In the genomic region with DNA sequence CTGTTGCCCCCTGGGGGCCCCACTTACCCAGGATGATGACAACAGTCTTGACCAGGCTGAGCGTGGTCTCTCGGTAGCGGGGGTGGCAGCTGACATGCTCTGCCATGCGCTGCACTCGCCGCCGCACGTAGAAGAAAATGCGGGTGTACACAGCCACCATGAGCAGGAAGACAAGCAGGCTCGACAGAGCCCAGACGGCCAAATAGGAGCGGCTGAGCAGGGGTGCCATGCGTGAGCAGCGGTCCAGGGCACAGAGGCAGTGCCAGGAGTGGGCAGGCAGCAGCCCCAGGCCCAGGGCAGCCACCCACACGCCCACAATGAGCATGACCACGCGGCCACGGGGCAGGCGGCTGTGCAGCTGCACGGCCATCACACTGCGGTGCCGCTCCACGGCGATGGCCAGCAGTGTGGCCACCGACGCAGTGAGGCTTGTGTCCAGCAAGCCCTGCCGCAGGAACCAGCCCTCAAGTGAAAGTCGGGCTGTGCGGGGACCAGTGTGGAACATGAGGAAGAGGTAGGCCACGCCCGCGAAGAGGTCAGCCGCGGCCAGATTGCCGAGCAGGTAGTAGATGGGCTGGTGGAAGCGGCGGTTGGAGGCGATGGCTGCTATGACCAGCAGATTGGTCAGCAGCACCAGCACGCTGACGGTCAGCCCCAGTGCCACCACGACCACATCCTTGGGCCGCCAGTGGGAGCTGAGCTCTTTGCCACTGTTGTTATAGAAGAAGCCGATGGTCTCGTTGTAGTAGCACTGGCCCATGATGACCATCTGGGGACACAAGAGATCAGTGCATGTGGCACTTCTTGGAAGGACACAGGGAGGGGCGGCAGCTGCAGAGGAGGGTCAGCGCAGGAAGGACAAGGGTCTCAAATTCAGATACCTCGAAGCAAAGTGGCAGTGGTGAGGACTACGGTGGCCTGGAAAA, we compare ENCODE assay signal across 1 cellular context.
TF ChIP-seq lines count a peak whose summit lies in the region.

No MANE protein-coding gene starts in this region.

TF ChIP-seq in WTC11, 78 proteins besides CTCF, POLR2A, EP300 and RAD21 (continued from another document):
- TF ChIP-seq HMGXB4 (CRISPR knock-in tag; IDR thresholded peaks at IDR 0.05) (peak; percentile 12; the same call in 1 of the 2 replicates), ZNF317 (CRISPR knock-in tag; IDR thresholded peaks at IDR 0.05; ENCODE audit: borderline replicate concordance, low read depth) (no peak), HMGA2 (CRISPR knock-in tag; IDR thresholded peaks at IDR 0.05) (no peak), TP53 (CRISPR knock-in tag; IDR thresholded peaks at IDR 0.05) (0 out of 2 replicates have a peak, but pooled peaks have one; percentile 55), NR3C1 (CRISPR knock-in tag; conservative IDR thresholded peaks at IDR 0.05; ENCODE audit: low read depth) (0 out of 2 replicates have a peak, but pooled peaks have one; percentile 64), FOXP4 (CRISPR knock-in tag; IDR thresholded peaks at IDR 0.05) (0 out of 2 replicates have a peak, but pooled peaks have one; percentile 33), ELF4 (CRISPR knock-in tag; IDR thresholded peaks at IDR 0.05; ENCODE audit: low read depth) (no peak), ZBTB21 (CRISPR knock-in tag; IDR thresholded peaks at IDR 0.05; ENCODE audit: borderline replicate concordance) (0 out of 2 replicates have a peak, but pooled peaks have one; percentile 14), STAT6 (CRISPR knock-in tag; conservative IDR thresholded peaks at IDR 0.05; ENCODE audit: low read depth) (no peak), ATF1 (CRISPR knock-in tag; IDR thresholded peaks at IDR 0.05) (no peak), SMAD3 (CRISPR knock-in tag; IDR thresholded peaks at IDR 0.05; ENCODE audit: borderline replicate concordance) (no peak)
- TF ChIP-seq, protein P1, sequence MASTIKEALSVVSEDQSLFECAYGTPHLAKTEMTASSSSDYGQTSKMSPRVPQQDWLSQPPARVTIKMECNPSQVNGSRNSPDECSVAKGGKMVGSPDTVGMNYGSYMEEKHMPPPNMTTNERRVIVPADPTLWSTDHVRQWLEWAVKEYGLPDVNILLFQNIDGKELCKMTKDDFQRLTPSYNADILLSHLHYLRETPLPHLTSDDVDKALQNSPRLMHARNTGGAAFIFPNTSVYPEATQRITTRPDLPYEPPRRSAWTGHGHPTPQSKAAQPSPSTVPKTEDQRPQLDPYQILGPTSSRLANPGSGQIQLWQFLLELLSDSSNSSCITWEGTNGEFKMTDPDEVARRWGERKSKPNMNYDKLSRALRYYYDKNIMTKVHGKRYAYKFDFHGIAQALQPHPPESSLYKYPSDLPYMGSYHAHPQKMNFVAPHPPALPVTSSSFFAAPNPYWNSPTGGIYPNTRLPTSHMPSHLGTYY (CRISPR knock-in tag; IDR thresholded peaks at IDR 0.05), result no peak
- TF ChIP-seq, protein P2, sequence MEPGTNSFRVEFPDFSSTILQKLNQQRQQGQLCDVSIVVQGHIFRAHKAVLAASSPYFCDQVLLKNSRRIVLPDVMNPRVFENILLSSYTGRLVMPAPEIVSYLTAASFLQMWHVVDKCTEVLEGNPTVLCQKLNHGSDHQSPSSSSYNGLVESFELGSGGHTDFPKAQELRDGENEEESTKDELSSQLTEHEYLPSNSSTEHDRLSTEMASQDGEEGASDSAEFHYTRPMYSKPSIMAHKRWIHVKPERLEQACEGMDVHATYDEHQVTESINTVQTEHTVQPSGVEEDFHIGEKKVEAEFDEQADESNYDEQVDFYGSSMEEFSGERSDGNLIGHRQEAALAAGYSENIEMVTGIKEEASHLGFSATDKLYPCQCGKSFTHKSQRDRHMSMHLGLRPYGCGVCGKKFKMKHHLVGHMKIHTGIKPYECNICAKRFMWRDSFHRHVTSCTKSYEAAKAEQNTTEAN (CRISPR knock-in tag; IDR thresholded peaks at IDR 0.05), result no peak
- TF ChIP-seq, protein P3, sequence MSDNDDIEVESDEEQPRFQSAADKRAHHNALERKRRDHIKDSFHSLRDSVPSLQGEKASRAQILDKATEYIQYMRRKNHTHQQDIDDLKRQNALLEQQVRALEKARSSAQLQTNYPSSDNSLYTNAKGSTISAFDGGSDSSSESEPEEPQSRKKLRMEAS (CRISPR knock-in tag; IDR thresholded peaks at IDR 0.05), result no peak
